In genomic region chr1:180722586-180722985, GRCh38 we compare ENCODE assay signal across 16 cellular contexts.
A peak's percentile ranks its signal among the peaks of the same experiment; 100 is the strongest.
DNase-seq lines count a peak whose midpoint lies in the region; ATAC-seq and TF ChIP-seq lines count a peak whose summit lies in the region.
"Had no signal": no experiment of that assay in that cellular context is flagged by ENCODE, and none has a peak within 500 bp of the region (broad histone marks: within the 10 kb centered on the region; RNA-seq: fewer than 3 reads in every experiment).

No MANE protein-coding gene starts in this region.

- peaks cover 1% of the 10 kb centered on the region for H3K36me3 Mint-ChIP-seq in mesothelial cell of epicardium

- peak overlapping the region; percentile 2 for H3K27ac Mint-ChIP-seq in mesothelial cell of epicardium
- H3K27ac Mint-ChIP-seq: CD14-positive monocyte; CD4-positive, alpha-beta memory T cell had no signal

- WGBS in right cardiac atrium, result 94% methylated on average over 1 of the region's 1 CpG
- WGBS in psoas muscle, 3 donors, result 80 to 92% (median 86%) methylated on average over 1 of the region's 1 CpG

- no peak overlapping the region for H3K4me3 ChIP-seq in right cardiac atrium (ENCODE audit: low read length)
- no peak overlapping the region for H3K4me3 ChIP-seq in psoas muscle
- H3K4me3 ChIP-seq: BLaER1, GM12878, GM23248, HAP-1 had no signal

- TF ChIP-seq CTCF in mesothelial cell of epicardium (IDR thresholded peaks at IDR 0.05; ENCODE audit: unreplicated experiment), result no peak
- no peak for TF ChIP-seq CTCF in psoas muscle (IDR thresholded peaks at IDR 0.05)

- peaks cover 8% of the 10 kb centered on the region for H3K9me3 Mint-ChIP-seq in mesothelial cell of epicardium

- no peaks in the 10 kb centered on the region for H3K9me3 ChIP-seq in right cardiac atrium (ENCODE audit: control insufficient read depth, low read length)
- no peaks in the 10 kb centered on the region for H3K9me3 ChIP-seq in psoas muscle
- H3K9me3 ChIP-seq: HAP-1 had no signal

- H3K4me1 ChIP-seq in right cardiac atrium (ENCODE audit: control insufficient read depth, insufficient read depth, low read length) (no peaks in the 10 kb centered on the region), psoas muscle (peaks cover 23% of the 10 kb centered on the region)
- H3K4me1 ChIP-seq: BLaER1 had no signal

- H3K27me3 ChIP-seq in right cardiac atrium (ENCODE audit: control insufficient read depth, insufficient read depth) (no peaks in the 10 kb centered on the region), psoas muscle (ENCODE audit: insufficient read depth in 3 of 3, low read length in 2 of 3) (no peaks in the 10 kb centered on the region)
- H3K27me3 ChIP-seq: BLaER1 had no signal

- DNase-seq in Right ventricle myocardium superior (no peak), right cardiac atrium (no peak), G401 (ENCODE audit: low spot score) (peak; percentile 15), mesothelial cell of epicardium (ENCODE audit: low spot score in 2 of 2, unreplicated experiment in 2 of 2) (no peak), psoas muscle (no peak)
- DNase-seq: CD4-positive, alpha-beta memory T cell; DMS79 treated with DMSO at 0.1 percent for 48 hours; GM23248 had no signal

- no peaks in the 10 kb centered on the region for H3K4me1 Mint-ChIP-seq in mesothelial cell of epicardium
- H3K4me1 Mint-ChIP-seq: CD14-positive monocyte had no signal

- H3K27ac ChIP-seq in right cardiac atrium (ENCODE audit: low read length) (no peak overlapping the region), psoas muscle (peak overlapping the region; percentile 54)
- H3K27ac ChIP-seq: 22Rv1, BLaER1, GM23248 had no signal

- H3K27me3 Mint-ChIP-seq in mesothelial cell of epicardium (ENCODE audit: low read depth), result no peaks in the 10 kb centered on the region
- H3K27me3 Mint-ChIP-seq: CD4-positive, alpha-beta memory T cell had no signal

- H3K36me3 ChIP-seq in psoas muscle (ENCODE audit: insufficient read depth in 1 of 2, low read depth in 1 of 2), result no peaks in the 10 kb centered on the region
- H3K36me3 ChIP-seq: BLaER1, HAP-1 had no signal

- ATAC-seq in Right ventricle myocardium superior (ENCODE audit: poor library complexity), result peak; percentile 47
- no peak for ATAC-seq in right cardiac atrium
- no peak for ATAC-seq in psoas muscle
- no peak for ATAC-seq in HG02763 (IDR thresholded peaks at IDR 0.05; ENCODE audit: unreplicated experiment)
- no peak for ATAC-seq in GM21737 (IDR thresholded peaks at IDR 0.05; ENCODE audit: unreplicated experiment)
- no peak for ATAC-seq in HG03139 (IDR thresholded peaks at IDR 0.05; ENCODE audit: unreplicated experiment)
- ATAC-seq: GM12878 had no signal

- in situ Hi-C loops in G401 (cut with HindIII; ENCODE audit: low sequenced_read_pairs), result no loop called here

- intact Hi-C loops in Right ventricle myocardium superior (cut with DNase I), result no loop called here
- intact Hi-C loops in right cardiac atrium (cut with DNase I), result no loop called here
- intact Hi-C loops in psoas muscle (cut with DNase I), result no loop called here

- H3K4me3 Mint-ChIP-seq in mesothelial cell of epicardium, result no peak overlapping the region
- H3K4me3 Mint-ChIP-seq: CD14-positive monocyte; CD4-positive, alpha-beta memory T cell had no signal
